32 cellular contexts compared by ENCODE assay signal in genomic region chr18:61286867-61287266, GRCh38. TPM values are rescaled to one million over a fixed set of nuclear protein-coding genes. Genes with fewer than 3 reads are reported as not detected.
"Had no signal": no experiment of that assay in that cellular context is flagged by ENCODE, and none has a peak within 500 bp of the region (broad histone marks: within the 10 kb centered on the region; RNA-seq: fewer than 3 reads in every experiment).

No MANE protein-coding gene starts in this region.

- DNase-seq: activated CD4-positive, alpha-beta memory T cell treated with anti-CD3 and anti-CD28 coated beads for 36 hours; activated CD4-positive, alpha-beta T cell treated with anti-CD3 and anti-CD28 coated beads for 36 hours; activated CD4-positive, alpha-beta T cell treated with anti-CD3 and anti-CD28 coated beads, Interleukin-2, amount 10 ng/mL, durations not matched to agents 24 days and 14 days; activated CD4-positive, CD25-positive, alpha-beta regulatory T cell; activated CD4-positive, CD25-positive, alpha-beta regulatory T cell treated with anti-CD3 and anti-CD28 coated beads, Interleukin-2, amount 50 U/mL, for 72 hours; activated CD8-positive, alpha-beta memory T cell treated with anti-CD3 and anti-CD28 coated beads, Interleukin-2, amount 10 ng/mL, durations not matched to agents 7 days and 5 days; activated CD8-positive, alpha-beta memory T cell treated with anti-CD3 and anti-CD28 coated beads, Interleukin-2, amount 50 U/mL, for 4 hours; activated CD8-positive, alpha-beta T cell treated with anti-CD3 and anti-CD28 coated beads, Interleukin-2, amount 10 ng/mL, durations not matched to agents 7 days and 5 days; activated effector memory CD4-positive, alpha-beta T cell treated with anti-CD3 and anti-CD28 coated beads, Interleukin-2, amount 50 U/mL, for 16 hours; activated naive CD4-positive, alpha-beta T cell treated with anti-CD3 and anti-CD28 coated beads for 36 hours; activated naive CD8-positive, alpha-beta T cell treated with anti-CD3 and anti-CD28 coated beads for 36 hours; activated naive CD8-positive, alpha-beta T cell treated with anti-CD3 and anti-CD28 coated beads, Interleukin-2, amount 50 U/mL, for 24 hours; activated T-cell treated with anti-CD3 and anti-CD28 coated beads, Interleukin-2, amount 50 U/mL, for 1 hour; activated T-cell treated with anti-CD3 and anti-CD28 coated beads, Interleukin-2, amount 50 U/mL, for 48 hours; adrenal gland; amygdala; aorta; body of pancreas; dorsolateral prefrontal cortex; effector memory CD4-positive, alpha-beta T cell; endodermal cell; foreskin fibroblast; gastrocnemius medialis; glutamatergic neuron; heart left ventricle; T-helper 2 cell had no signal

- H3K27ac ChIP-seq: adrenal gland, body of pancreas, coronary artery, dorsolateral prefrontal cortex, gastrocnemius medialis, heart left ventricle had no signal

- H3K4me1 ChIP-seq: adrenal gland, body of pancreas, gastrocnemius medialis, heart left ventricle had no signal

- ATAC-seq: activated CD4-positive, alpha-beta T cell treated with anti-CD3 and anti-CD28 coated beads for 36 hours; activated CD8-positive, alpha-beta memory T cell treated with anti-CD3 and anti-CD28 coated beads, Interleukin-2, amount 10 ng/mL, durations not matched to agents 7 days and 5 days; activated CD8-positive, alpha-beta T cell treated with anti-CD3 and anti-CD28 coated beads, Interleukin-2, amount 10 ng/mL, durations not matched to agents 7 days and 5 days; activated naive CD8-positive, alpha-beta T cell treated with anti-CD3 and anti-CD28 coated beads, Interleukin-2, amount 50 U/mL, for 24 hours; body of pancreas; esophagus mucosa; gastrocnemius medialis; heart left ventricle had no signal

- H3K27me3 ChIP-seq: adrenal gland, body of pancreas, dorsolateral prefrontal cortex, gastrocnemius medialis, heart left ventricle had no signal

- H3K36me3 ChIP-seq: adrenal gland, gastrocnemius medialis, heart left ventricle had no signal

- H3K4me3 ChIP-seq: adrenal gland, body of pancreas, coronary artery, dorsolateral prefrontal cortex, gastrocnemius medialis, heart left ventricle had no signal

RNA-seq across cellular contexts. Expression of gene CDH20, which starts 46.4 kb away (rescaled TPM):
- total RNA-seq: activated CD8-positive, alpha-beta T cell treated with anti-CD3 and anti-CD28 coated beads, Interleukin-2, amount 10 ng/mL, durations not matched to agents 7 days and 5 days; activated naive CD4-positive, alpha-beta T cell treated with anti-CD3 and anti-CD28 coated beads for 36 hours; activated T-helper 1 cell treated with anti-CD3 and anti-CD28 coated beads, Interleukin-12 subunit alpha, Interleukin-12 subunit beta, Interleukin-2, Interleukin-4 antibody, amounts not matched to agents 30 ng/mL and 10 ng/mL and 1 ng/mL, durations not matched to agents 14 hours and 24 hours and 36 hours; activated T-helper 2 cell treated with anti-CD3 and anti-CD28 coated beads, Interferon-gamma antibody, Interleukin-2, Interleukin-4, amounts not matched to agents 10 μg/mL and 5 μg/mL and 100 μg/mL, durations not matched to agents 14 hours and 24 hours and 36 hours; aorta; epithelial cell of proximal tubule; esophagus mucosa; T-helper 1 cell treated with Interleukin-12 subunit alpha and Interleukin-12 subunit beta and Interleukin-4 antibody, amounts not matched to agents 30 ng/mL and 1 ng/mL, for 36 hours had no signal
